ENCODE assay signal across 31 cellular contexts in genomic region chr13:58594978-58595600, GRCh38.
"Had no signal": no experiment of that assay in that cellular context is flagged by ENCODE, and none has a peak within 500 bp of the region (broad histone marks: within the 10 kb centered on the region; RNA-seq: fewer than 3 reads in every experiment).

No MANE protein-coding gene starts in this region.

- H3K4me3 ChIP-seq: adrenal gland, body of pancreas, esophagus muscularis mucosa, gastroesophageal sphincter had no signal

- H3K27me3 ChIP-seq: adrenal gland, body of pancreas, esophagus muscularis mucosa, gastroesophageal sphincter had no signal

- DNase-seq: activated B cell treated with CpG ODN at 0.5 μM for 24 hours; activated CD4-positive, alpha-beta T cell treated with anti-CD3 and anti-CD28 coated beads for 48 hours; activated CD4-positive, alpha-beta T cell treated with anti-CD3 and anti-CD28 coated beads, Interleukin-2, amount 50 U/mL, for 1 hour; activated CD4-positive, alpha-beta T cell treated with anti-CD3 and anti-CD28 coated beads, Interleukin-2, amount 50 U/mL, for 48 hours; activated CD8-positive, alpha-beta memory T cell treated with anti-CD3 and anti-CD28 coated beads for 24 hours; activated CD8-positive, alpha-beta T cell treated with anti-CD3 and anti-CD28 coated beads for 36 hours; activated effector memory CD4-positive, alpha-beta T cell treated with anti-CD3 and anti-CD28 coated beads, Interleukin-2, amount 50 U/mL, for 16 hours; activated naive CD4-positive, alpha-beta T cell treated with anti-CD3 and anti-CD28 coated beads for 36 hours; activated naive CD8-positive, alpha-beta T cell treated with anti-CD3 and anti-CD28 coated beads for 36 hours; activated naive CD8-positive, alpha-beta T cell treated with anti-CD3 and anti-CD28 coated beads, Interleukin-2, amount 50 U/mL, for 24 hours; activated T-cell treated with anti-CD3 and anti-CD28 coated beads, Interleukin-2, amount 50 U/mL, for 4 hours; adrenal gland; amygdala; aorta; body of pancreas; caudate nucleus; cortex of kidney; dermis blood vessel endothelial cell; effector CD4-positive, alpha-beta T cell; effector memory CD8-positive, alpha-beta T cell; erythroblast; foreskin melanocyte; head of caudate nucleus; T-helper 1 cell; T-helper 17 cell; T1000; WERI-Rb-1 had no signal

- H3K36me3 ChIP-seq: adrenal gland, esophagus muscularis mucosa, gastroesophageal sphincter, WERI-Rb-1 had no signal

- H3K27ac ChIP-seq: adrenal gland, body of pancreas, esophagus muscularis mucosa, gastroesophageal sphincter, WERI-Rb-1 had no signal

- FAIRE-seq: colon had no signal

- ATAC-seq: activated CD4-positive, CD25-positive, alpha-beta regulatory T cell treated with anti-CD3 and anti-CD28 coated beads, Interleukin-2, amount 50 U/mL, for 24 hours; activated CD8-positive, alpha-beta T cell treated with anti-CD3 and anti-CD28 coated beads for 36 hours; activated naive CD8-positive, alpha-beta T cell treated with anti-CD3 and anti-CD28 coated beads, Interleukin-2, amount 50 U/mL, for 24 hours; activated T-cell treated with anti-CD3 and anti-CD28 coated beads, Interleukin-2, amount 50 U/mL, for 4 hours; body of pancreas; effector memory CD8-positive, alpha-beta T cell; gastroesophageal sphincter; T-helper 17 cell had no signal

- H3K4me1 ChIP-seq: adrenal gland, body of pancreas, esophagus muscularis mucosa, gastroesophageal sphincter had no signal

- H3K9me3 ChIP-seq: adrenal gland, body of pancreas, esophagus muscularis mucosa, gastroesophageal sphincter had no signal
